14 cellular contexts compared by ENCODE assay signal in genomic region chrX:124358796-124359386, GRCh38. TPM values are rescaled to one million over a fixed set of nuclear protein-coding genes. Genes with fewer than 3 reads are reported as not detected.
DNase-seq lines count a peak whose midpoint lies in the region; ATAC-seq and TF ChIP-seq lines count a peak whose summit lies in the region.
"Had no signal": no experiment of that assay in that cellular context is flagged by ENCODE, and none has a peak within 500 bp of the region (broad histone marks: within the 10 kb centered on the region; RNA-seq: fewer than 3 reads in every experiment).

No MANE protein-coding gene starts in this region.

- intact Hi-C loops in activated CD4-positive, alpha-beta memory T cell treated with anti-CD3 and anti-CD28 coated beads for 36 hours (cut with micrococcal nuclease), result loop anchor here (1.0 to 2.0 kb wide), 2 partner anchors 12 to 16 kb away; no protein-coding TSS in a partner anchor

- TF ChIP-seq CTCF in GM23338 (conservative IDR thresholded peaks at IDR 0.05; ENCODE audit: low read depth in 2 of 2), result no peak

- H3K27ac ChIP-seq in GM23338 (ENCODE audit: low read depth), result no peak overlapping the region
- H3K27ac ChIP-seq: cardiac muscle cell had no signal

- peaks cover 59% of the 10 kb centered on the region for H3K4me1 Mint-ChIP-seq in activated T-cell treated with anti-CD3 and anti-CD28 coated beads, Interleukin-2, amount 50 U/mL, for 4 hours (ENCODE audit: low read depth)
- H3K4me1 Mint-ChIP-seq in GM23338, result no peaks in the 10 kb centered on the region
- H3K4me1 Mint-ChIP-seq in activated CD4-positive, alpha-beta memory T cell treated with anti-CD3 and anti-CD28 coated beads for 36 hours (ENCODE audit: low read depth), result peaks cover 54% of the 10 kb centered on the region
- H3K4me1 Mint-ChIP-seq in stimulated activated effector memory CD8-positive, alpha-beta T cell treated with anti-CD3 and anti-CD28 coated beads, Interleukin-12 subunit alpha, Interleukin-12 subunit beta, amount 100 ng/mL, for 72 hours, result peaks cover 45% of the 10 kb centered on the region

- H3K27me3 ChIP-seq in GM23338 (ENCODE audit: insufficient read depth), result no peaks in the 10 kb centered on the region
- H3K27me3 ChIP-seq: cardiac muscle cell had no signal

- H3K4me3 Mint-ChIP-seq in activated T-cell treated with anti-CD3 and anti-CD28 coated beads, Interleukin-2, amount 50 U/mL, for 4 hours, result peak overlapping the region; percentile 61
- no peak overlapping the region for H3K4me3 Mint-ChIP-seq in GM23338
- peak overlapping the region; percentile 77 for H3K4me3 Mint-ChIP-seq in activated CD4-positive, alpha-beta memory T cell treated with anti-CD3 and anti-CD28 coated beads for 36 hours
- peak overlapping the region; percentile 67 for H3K4me3 Mint-ChIP-seq in stimulated activated effector memory CD8-positive, alpha-beta T cell treated with anti-CD3 and anti-CD28 coated beads, Interleukin-12 subunit alpha, Interleukin-12 subunit beta, amount 100 ng/mL, for 72 hours

- POLR2A ChIA-PET in activated CD4-positive, alpha-beta memory T cell treated with anti-CD3 and anti-CD28 coated beads for 36 hours (lab: Charles Lee), result interaction anchor here (0.7 to 2.6 kb wide), 2 partner anchors 11 to 396 kb away, joined by 3 to 10 read pairs; no protein-coding TSS in a partner anchor

- H3K9me2 ChIP-seq in GM23338 (ENCODE audit: insufficient read depth), result no peaks in the 10 kb centered on the region

- H3K79me2 ChIP-seq in GM23338 (replicated peaks; ENCODE audit: insufficient read depth), result no peaks in the 10 kb centered on the region

- CTCF ChIA-PET in activated CD4-positive, alpha-beta memory T cell treated with anti-CD3 and anti-CD28 coated beads for 36 hours (lab: Charles Lee), result interaction anchor here (0.6 to 2.0 kb wide), 3 partner anchors 11 to 23 kb away, joined by 3 to 5 read pairs (median 4); no protein-coding TSS in a partner anchor

- H3K36me3 Mint-ChIP-seq in activated T-cell treated with anti-CD3 and anti-CD28 coated beads, Interleukin-2, amount 50 U/mL, for 4 hours (ENCODE audit: insufficient read depth), result peaks cover 5% of the 10 kb centered on the region
- no peaks in the 10 kb centered on the region for H3K36me3 Mint-ChIP-seq in GM23338 (ENCODE audit: low read depth)
- H3K36me3 Mint-ChIP-seq in activated CD4-positive, alpha-beta memory T cell treated with anti-CD3 and anti-CD28 coated beads for 36 hours, result peaks cover 9% of the 10 kb centered on the region
- peaks cover 68% of the 10 kb centered on the region for H3K36me3 Mint-ChIP-seq in stimulated activated effector memory CD8-positive, alpha-beta T cell treated with anti-CD3 and anti-CD28 coated beads, Interleukin-12 subunit alpha, Interleukin-12 subunit beta, amount 100 ng/mL, for 72 hours

- no peaks in the 10 kb centered on the region for H3K36me3 ChIP-seq in GM23338 (ENCODE audit: insufficient read depth)
- H3K36me3 ChIP-seq: cardiac muscle cell had no signal

- ATAC-seq in activated T-cell treated with anti-CD3 and anti-CD28 coated beads, Interleukin-2, amount 50 U/mL, for 4 hours, result peak; percentile 81 to 87
- ATAC-seq in GM23338 (no peak), HG03457 (IDR thresholded peaks at IDR 0.05; ENCODE audit: unreplicated experiment) (no peak)
- peak; percentile 78 for ATAC-seq in stimulated activated effector memory CD8-positive, alpha-beta T cell treated with anti-CD3 and anti-CD28 coated beads, Interleukin-12 subunit alpha, Interleukin-12 subunit beta, amount 100 ng/mL, for 72 hours
- ATAC-seq: esophagus mucosa had no signal

- peak overlapping the region; percentile 54; the same call in 1 of the 2 replicates for H3K27ac Mint-ChIP-seq in GM23338
- peak overlapping the region; percentile 93 for H3K27ac Mint-ChIP-seq in activated CD4-positive, alpha-beta memory T cell treated with anti-CD3 and anti-CD28 coated beads for 36 hours
- H3K27ac Mint-ChIP-seq in stimulated activated effector memory CD8-positive, alpha-beta T cell treated with anti-CD3 and anti-CD28 coated beads, Interleukin-12 subunit alpha, Interleukin-12 subunit beta, amount 100 ng/mL, for 72 hours, result peak overlapping the region; percentile 90

- no peak for DNase-seq in activated T-cell treated with anti-CD3 and anti-CD28 coated beads, Interleukin-2, amount 50 U/mL, for 4 hours
- DNase-seq in activated T-cell treated with anti-CD3 and anti-CD28 coated beads for 4 hours (no peak), GM23338 (ENCODE audit: low spot score) (no peak), NCI-H510A (lab: John Stamatoyannopoulos, UW) (no peak)
- no peak for DNase-seq in activated CD4-positive, alpha-beta memory T cell treated with anti-CD3 and anti-CD28 coated beads for 36 hours
- no peak for DNase-seq in stimulated activated effector memory CD8-positive, alpha-beta T cell treated with anti-CD3 and anti-CD28 coated beads, Interleukin-12 subunit alpha, Interleukin-12 subunit beta, amount 100 ng/mL, for 72 hours (ENCODE audit: low spot score in 2 of 2)
- DNase-seq in stimulated activated CD8-positive, alpha-beta memory T cell treated with anti-CD3 and anti-CD28 coated beads, Interleukin-4, amount 100 ng/mL, for 48 hours, result no peak
- DNase-seq: mammary epithelial cell, NCI-H510A treated with DMSO at 0.1 percent for 48 hours, SHP77 treated with DMSO at 0.1 percent for 48 hours had no signal

- no peaks in the 10 kb centered on the region for H3F3A ChIP-seq in GM23338 (replicated peaks; ENCODE audit: low read depth)

- no peak overlapping the region for H3K4me2 ChIP-seq in GM23338

- no peak overlapping the region for H2AFZ ChIP-seq in GM23338

- H3K4me3 ChIP-seq in GM23338, result no peak overlapping the region
- H3K4me3 ChIP-seq: cardiac muscle cell had no signal

- no peaks in the 10 kb centered on the region for H3K27me3 Mint-ChIP-seq in activated T-cell treated with anti-CD3 and anti-CD28 coated beads, Interleukin-2, amount 50 U/mL, for 4 hours (ENCODE audit: low read depth)
- H3K27me3 Mint-ChIP-seq in GM23338 (ENCODE audit: insufficient read depth, low read depth, poor library complexity), result no peaks in the 10 kb centered on the region
- no peaks in the 10 kb centered on the region for H3K27me3 Mint-ChIP-seq in activated CD4-positive, alpha-beta memory T cell treated with anti-CD3 and anti-CD28 coated beads for 36 hours

- no peaks in the 10 kb centered on the region for H4K20me1 ChIP-seq in GM23338 (replicated peaks; ENCODE audit: insufficient read depth)

- no peaks in the 10 kb centered on the region for H3K4me1 ChIP-seq in GM23338 (ENCODE audit: insufficient read depth)

- no peaks in the 10 kb centered on the region for H3K9me3 Mint-ChIP-seq in activated T-cell treated with anti-CD3 and anti-CD28 coated beads, Interleukin-2, amount 50 U/mL, for 4 hours
- no peaks in the 10 kb centered on the region for H3K9me3 Mint-ChIP-seq in GM23338
- no peaks in the 10 kb centered on the region for H3K9me3 Mint-ChIP-seq in activated CD4-positive, alpha-beta memory T cell treated with anti-CD3 and anti-CD28 coated beads for 36 hours
- no peaks in the 10 kb centered on the region for H3K9me3 Mint-ChIP-seq in stimulated activated effector memory CD8-positive, alpha-beta T cell treated with anti-CD3 and anti-CD28 coated beads, Interleukin-12 subunit alpha, Interleukin-12 subunit beta, amount 100 ng/mL, for 72 hours

TF ChIP-seq in GM23338, 12 proteins besides CTCF, POLR2A, EP300 and RAD21 (continues in another document):
- no peak for TF ChIP-seq ZNF114 (CRISPR knock-in tag; IDR thresholded peaks at IDR 0.05)
- TF ChIP-seq EZH2phosphoT487 (IDR thresholded peaks at IDR 0.05; ENCODE audit: unreplicated experiment), result no peak
- no peak for TF ChIP-seq ZNF331 (CRISPR knock-in tag; IDR thresholded peaks at IDR 0.05; ENCODE audit: low read depth)
- TF ChIP-seq REST (IDR thresholded peaks at IDR 0.05; ENCODE audit: unreplicated experiment), result no peak
- no peak for TF ChIP-seq POLR2AphosphoS5 (IDR thresholded peaks at IDR 0.05; ENCODE audit: low read depth)

RNA-seq across cellular contexts. Expression of gene SH2D1A, which starts 12.5 kb away (rescaled TPM):
- total RNA-seq in activated T-cell treated with anti-CD3 and anti-CD28 coated beads, Interleukin-2, amount 50 U/mL, for 4 hours, result 10 to 100 TPM; 27.5 to 44.7 (median 40.5) TPM
- not detected in 2 replicates for total RNA-seq in GM23338 (2014; rRNA removed; shearing (Covaris generic))
- 0.09 TPM in 1 of 2 replicates, not detected in the other for polyA plus RNA-seq in GM23338 (2016; fragmentation: Nextera tagmentation; extraction: Ambion mirVana)
- total RNA-seq in activated CD4-positive, alpha-beta memory T cell treated with anti-CD3 and anti-CD28 coated beads for 36 hours, result 10 to 100 TPM; 30.5 to 32.3 TPM
- total RNA-seq: cardiac muscle cell, mammary epithelial cell had no signal
- polyA plus RNA-seq: cardiac muscle cell had no signal

RNA-seq across cellular contexts. Expression of gene TEX13D, which starts 26.4 kb away (rescaled TPM):
- not detected for total RNA-seq in activated T-cell treated with anti-CD3 and anti-CD28 coated beads, Interleukin-2, amount 50 U/mL, for 4 hours
- total RNA-seq in GM23338 (2014; rRNA removed; shearing (Covaris generic)), result 0.12 TPM in 1 of 2 replicates, not detected in the other
- not detected in 2 replicates for polyA plus RNA-seq in GM23338 (2016; fragmentation: Nextera tagmentation; extraction: Ambion mirVana)
- under 1 TPM in 1 of 2 experiments, not detected in 1; 0.10 TPM for total RNA-seq in activated CD4-positive, alpha-beta memory T cell treated with anti-CD3 and anti-CD28 coated beads for 36 hours
- total RNA-seq: cardiac muscle cell, esophagus mucosa, mammary epithelial cell, osteocyte had no signal
- polyA plus RNA-seq: cardiac muscle cell, mammary epithelial cell had no signal

Comparison
In these comparisons a context has a peak if more than half of its experiments do, and no peak if none do; other contexts are left out.
1. ATAC-seq: peak in activated T-cell treated with anti-CD3 and anti-CD28 coated beads, Interleukin-2, amount 50 U/mL, for 4 hours (2 of 2) and stimulated activated effector memory CD8-positive, alpha-beta T cell treated with anti-CD3 and anti-CD28 coated beads, Interleukin-12 subunit alpha, Interleukin-12 subunit beta, amount 100 ng/mL, for 72 hours (single experiment); none in GM23338 (single experiment) and HG03457 (single experiment).
2. RNA of gene SH2D1A, which starts 12.5 kb away (total RNA-seq): 27.5 to 44.7 TPM in activated T-cell treated with anti-CD3 and anti-CD28 coated beads, Interleukin-2, amount 50 U/mL, for 4 hours and 30.5 to 32.3 TPM in activated CD4-positive, alpha-beta memory T cell treated with anti-CD3 and anti-CD28 coated beads for 36 hours; not detected in GM23338; every median in the first group is over 10 times any median in the second.
3. Peak in every context shown above with its lines, with median percentiles within 50 percentile points of each other: H3K27ac Mint-ChIP-seq.